In the genomic region with DNA sequence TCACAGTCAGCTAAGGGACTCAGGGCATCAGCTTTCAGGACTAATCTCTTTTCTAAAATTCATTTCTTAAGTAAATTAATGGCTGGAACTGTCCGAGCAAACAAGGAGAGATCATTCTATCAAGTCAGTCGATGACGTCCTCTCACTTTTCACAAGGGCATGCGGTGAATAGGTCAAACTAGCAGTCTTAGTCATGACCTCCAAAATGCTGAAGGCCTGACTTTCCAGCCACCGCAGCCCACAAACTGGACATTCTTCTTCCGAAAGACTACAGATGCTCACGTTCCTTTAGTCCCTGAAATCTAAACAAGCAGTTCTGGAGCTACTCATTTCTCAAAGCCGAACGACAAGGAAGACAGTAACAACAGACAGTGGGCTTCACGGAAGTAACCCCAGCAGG, we compare ENCODE assay signal across 23 cellular contexts.
DNase-seq lines count a peak whose midpoint lies in the region; ATAC-seq, FAIRE-seq and TF ChIP-seq lines count a peak whose summit lies in the region.
"Had no signal": no experiment of that assay in that cellular context is flagged by ENCODE, and none has a peak within 500 bp of the region (broad histone marks: within the 10 kb centered on the region; RNA-seq: fewer than 3 reads in every experiment).

No MANE protein-coding gene starts in this region.

- H3K4me3 ChIP-seq in bronchial epithelial cell (ENCODE audit: low read depth, low read length) (no peak overlapping the region), foreskin fibroblast (ENCODE audit: low read depth in 1 of 2, low read length in 2 of 2) (no peak overlapping the region), left lung (no peak overlapping the region)
- H3K4me3 ChIP-seq: HAP-1 had no signal

- H3K36me3 ChIP-seq in bronchial epithelial cell (ENCODE audit: control insufficient read depth, insufficient read depth, low read length) (no peaks in the 10 kb centered on the region), left lung (no peaks in the 10 kb centered on the region)
- H3K36me3 ChIP-seq: BE2C, HAP-1 had no signal

- no peak for TF ChIP-seq CTCF in bronchial epithelial cell (IDR thresholded peaks at IDR 0.05; ENCODE audit: insufficient read depth, low read length, severe bottlenecking)
- TF ChIP-seq CTCF in foreskin fibroblast (IDR thresholded peaks at IDR 0.05; ENCODE audit: low read depth, low read length) = no peak
- TF ChIP-seq CTCF in GM13976 (IDR thresholded peaks at IDR 0.05; ENCODE audit: borderline replicate concordance, control extremely low read depth, extremely low read depth, insufficient read depth, missing control alignments) = no peak
- TF ChIP-seq CTCF in left lung (IDR thresholded peaks at IDR 0.05) = no peak

- no peaks in the 10 kb centered on the region for H3K9me3 ChIP-seq in left lung
- H3K9me3 ChIP-seq: BE2C, HAP-1 had no signal

- H3K27me3 ChIP-seq in bronchial epithelial cell (ENCODE audit: control insufficient read depth, insufficient read depth, low read length) = no peaks in the 10 kb centered on the region
- no peaks in the 10 kb centered on the region for H3K27me3 ChIP-seq in left lung
- H3K27me3 ChIP-seq: BE2C had no signal

- in situ Hi-C loops in GM13976 (cut with MboI; ENCODE audit: low sequenced_read_pairs, unreplicated experiment) = no loop called here

- H3K27ac ChIP-seq in left lung = no peak overlapping the region

- FAIRE-seq in bronchial epithelial cell (lab: Jason Lieb, UNC) = peak; percentile 7
- FAIRE-seq: A204.1, G401.6, GM12891, GM18507 had no signal

- intact Hi-C loops in left lung (cut with DNase I) = no loop called here

- peak; percentile 93 for DNase-seq in LHCN-M2 (ENCODE audit: low read depth)
- no peak for DNase-seq in bronchial epithelial cell (ENCODE audit: low read depth)
- peak; percentile 78 for DNase-seq in myocyte (ENCODE audit: low read depth)
- DNase-seq in foreskin fibroblast = no peak
- DNase-seq in activated T-cell treated with anti-CD3 and anti-CD28 coated beads, Interleukin-2, amount 50 U/mL, for 48 hours = no peak
- DNase-seq in GM13976 (ENCODE audit: low spot score) = no peak
- DNase-seq in left lung = no peak
- DNase-seq: ACHN; BE2C; C1 segment of cervical spinal cord; CD4-positive, CD25-positive, alpha-beta regulatory T cell; CD8-positive, alpha-beta memory T cell; COR-L47; DMS 273 treated with DMSO at 0.1 percent for 48 hours; DMS53; DND-41; EL; GOT3 had no signal

- no peak for ATAC-seq in left lung

- H3K4me1 ChIP-seq in left lung = no peaks in the 10 kb centered on the region
- H3K4me1 ChIP-seq: BE2C had no signal

Comparison
In these comparisons a context has a peak if more than half of its experiments do, and no peak if none do; other contexts are left out.
1. DNase-seq: peak in LHCN-M2 (single experiment) and myocyte (single experiment); none in bronchial epithelial cell (single experiment), foreskin fibroblast (0 of 2), activated T-cell treated with anti-CD3 and anti-CD28 coated beads, Interleukin-2, amount 50 U/mL, for 48 hours (0 of 2), GM13976 (single experiment) and left lung (0 of 2).